In the genomic region with DNA sequence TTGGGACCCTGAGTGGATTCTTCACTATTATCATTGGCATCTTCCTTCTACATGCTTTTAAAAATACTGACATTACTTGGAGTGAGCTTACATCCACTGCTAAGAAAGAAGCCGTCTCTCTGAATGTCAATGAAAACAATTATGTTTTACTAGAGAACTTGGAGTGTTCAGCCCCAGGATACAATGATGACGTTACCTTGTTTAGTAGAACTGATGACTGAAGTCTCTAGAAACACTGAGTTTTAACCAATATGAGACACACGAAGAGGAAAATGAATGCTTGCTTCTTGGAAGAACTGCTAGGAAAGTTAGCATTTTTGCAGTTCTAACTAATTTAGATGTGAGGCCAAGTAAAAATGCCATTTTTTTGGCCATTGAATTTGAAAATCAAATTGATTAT, we compare ENCODE assay signal across 18 cellular contexts. TPM values are rescaled to one million over a fixed set of nuclear protein-coding genes. Genes with fewer than 3 reads are reported as not detected.
DNase-seq lines count a peak whose midpoint lies in the region; ATAC-seq and TF ChIP-seq lines count a peak whose summit lies in the region.
"Had no signal": no experiment of that assay in that cellular context is flagged by ENCODE, and none has a peak within 500 bp of the region (broad histone marks: within the 10 kb centered on the region; RNA-seq: fewer than 3 reads in every experiment).

No MANE protein-coding gene starts in this region.

- H3K4me1 ChIP-seq in CD4-positive, CD25-positive, alpha-beta regulatory T cell (ENCODE audit: control insufficient read depth, insufficient read depth, low read length, poor library complexity, severe bottlenecking): no peaks in the 10 kb centered on the region

- H3K4me3 ChIP-seq in CD4-positive, CD25-positive, alpha-beta regulatory T cell (ENCODE audit: low read depth, low read length): no peak overlapping the region
- no peak overlapping the region for H3K4me3 ChIP-seq in SU-DHL-6 (ENCODE audit: insufficient read depth, low read length, poor library complexity, severe bottlenecking)

- H3K9me3 ChIP-seq in CD4-positive, CD25-positive, alpha-beta regulatory T cell (ENCODE audit: control insufficient read depth in 2 of 2, low read length in 2 of 2): no peaks in the 10 kb centered on the region
- no peaks in the 10 kb centered on the region for H3K9me3 ChIP-seq in SU-DHL-6 (ENCODE audit: insufficient read depth, low read length)

- peaks cover 31% of the 10 kb centered on the region for H3F3A ChIP-seq in SU-DHL-6 (ENCODE audit: insufficient read depth)

- H2AFZ ChIP-seq in SU-DHL-6 (ENCODE audit: low read depth, low read length, severe bottlenecking): no peak overlapping the region

- peaks cover 3% of the 10 kb centered on the region for H3K27me3 Mint-ChIP-seq in activated T-cell treated with anti-CD3 and anti-CD28 coated beads, Interleukin-2, amount 50 U/mL, for 24 hours
- H3K27me3 Mint-ChIP-seq in CD4-positive, CD25-positive, alpha-beta regulatory T cell: peaks cover 12% of the 10 kb centered on the region
- no peaks in the 10 kb centered on the region for H3K27me3 Mint-ChIP-seq in naive B cell
- H3K27me3 Mint-ChIP-seq: CD4-positive, alpha-beta memory T cell had no signal

- no peaks in the 10 kb centered on the region for H4K20me1 ChIP-seq in SU-DHL-6 (ENCODE audit: low read depth, low read length)

- TF ChIP-seq CTCF in SU-DHL-6 (IDR thresholded peaks at IDR 0.05; ENCODE audit: insufficient read depth, low read length, poor library complexity, severe bottlenecking): no peak

- H3K27ac Mint-ChIP-seq in activated T-cell treated with anti-CD3 and anti-CD28 coated beads, Interleukin-2, amount 50 U/mL, for 24 hours: peak overlapping the region; percentile 95
- peak overlapping the region in 2 of 3 donors; percentile 3 to 77 for H3K27ac Mint-ChIP-seq in CD4-positive, CD25-positive, alpha-beta regulatory T cell
- H3K27ac Mint-ChIP-seq in naive B cell: peak overlapping the region in 4 of 6 donors; percentile 82 to 94 (median 93)

- no peak for DNase-seq in activated T-cell treated with anti-CD3 and anti-CD28 coated beads, Interleukin-2, amount 50 U/mL, for 24 hours
- DNase-seq in activated T-cell treated with anti-CD3 and anti-CD28 coated beads, Interleukin-2, amount 50 U/mL, for 1 hour: no peak
- DNase-seq in CD4-positive, CD25-positive, alpha-beta regulatory T cell: no peak
- DNase-seq in naive B cell: no peak
- DNase-seq: Calu3; CD4-positive, alpha-beta memory T cell; DMS53; H7; KG1; NCI-H1048; NCI-H1436 treated with DMSO at 0.1 percent for 48 hours; NCI-H2029 treated with DMSO at 0.1 percent for 48 hours; NCI-H2171 treated with DMSO at 0.1 percent for 48 hours; NCI-H748 treated with DMSO at 0.1 percent for 48 hours had no signal

- H3K9ac ChIP-seq in SU-DHL-6 (ENCODE audit: low read length): no peak overlapping the region

- no peaks in the 10 kb centered on the region for H3K27me3 ChIP-seq in CD4-positive, CD25-positive, alpha-beta regulatory T cell (ENCODE audit: control insufficient read depth, insufficient read depth, low read length)
- H3K27me3 ChIP-seq in SU-DHL-6 (ENCODE audit: low read length): no peaks in the 10 kb centered on the region

- peak overlapping the region; percentile 30 for H3K4me3 Mint-ChIP-seq in activated T-cell treated with anti-CD3 and anti-CD28 coated beads, Interleukin-2, amount 50 U/mL, for 24 hours
- H3K4me3 Mint-ChIP-seq in CD4-positive, CD25-positive, alpha-beta regulatory T cell: no peak overlapping the region
- peak overlapping the region in 2 of 8 donors; percentile 6 to 51 for H3K4me3 Mint-ChIP-seq in naive B cell
- H3K4me3 Mint-ChIP-seq: CD4-positive, alpha-beta memory T cell had no signal

- H3K4me2 ChIP-seq in SU-DHL-6 (ENCODE audit: low read depth, low read length, poor library complexity, severe bottlenecking): peak overlapping the region; percentile 95

- peaks cover 4% of the 10 kb centered on the region for H3K9me3 Mint-ChIP-seq in activated T-cell treated with anti-CD3 and anti-CD28 coated beads, Interleukin-2, amount 50 U/mL, for 24 hours
- H3K9me3 Mint-ChIP-seq in CD4-positive, CD25-positive, alpha-beta regulatory T cell: no peaks in the 10 kb centered on the region
- peaks cover 0 to 4% (median 0%) of the 10 kb centered on the region in 7 donors for H3K9me3 Mint-ChIP-seq in naive B cell
- H3K9me3 Mint-ChIP-seq: CD4-positive, alpha-beta memory T cell had no signal

- no peaks in the 10 kb centered on the region for H3K36me3 ChIP-seq in CD4-positive, CD25-positive, alpha-beta regulatory T cell (ENCODE audit: control insufficient read depth, insufficient read depth, low read length)
- H3K36me3 ChIP-seq in SU-DHL-6 (ENCODE audit: low read length): no peaks in the 10 kb centered on the region

- H3K4me1 Mint-ChIP-seq in activated T-cell treated with anti-CD3 and anti-CD28 coated beads, Interleukin-2, amount 50 U/mL, for 24 hours (ENCODE audit: low read depth): peaks cover 68% of the 10 kb centered on the region
- peaks cover 5 to 15% (median 12%) of the 10 kb centered on the region in 4 donors for H3K4me1 Mint-ChIP-seq in CD4-positive, CD25-positive, alpha-beta regulatory T cell
- H3K4me1 Mint-ChIP-seq in naive B cell: peaks cover 26 to 46% (median 45%) of the 10 kb centered on the region in 3 donors

- peaks cover 23% of the 10 kb centered on the region for H3K36me3 Mint-ChIP-seq in activated T-cell treated with anti-CD3 and anti-CD28 coated beads, Interleukin-2, amount 50 U/mL, for 24 hours (ENCODE audit: low read depth)
- H3K36me3 Mint-ChIP-seq in CD4-positive, CD25-positive, alpha-beta regulatory T cell: no peaks in the 10 kb centered on the region
- no peaks in the 10 kb centered on the region for H3K36me3 Mint-ChIP-seq in naive B cell
- H3K36me3 Mint-ChIP-seq: CD4-positive, alpha-beta memory T cell had no signal

- no peaks in the 10 kb centered on the region for H3K79me2 ChIP-seq in SU-DHL-6 (ENCODE audit: insufficient read depth, low read length)

- no peaks in the 10 kb centered on the region for H3K9me2 ChIP-seq in SU-DHL-6 (replicated peaks; ENCODE audit: insufficient read depth, low read length)

- ATAC-seq in CD4-positive, CD25-positive, alpha-beta regulatory T cell (ENCODE audit: low read depth in 2 of 2): no peak
- ATAC-seq in naive B cell (ENCODE audit: low read depth in 2 of 2) (no peak), GM19452 (IDR thresholded peaks at IDR 0.05; ENCODE audit: unreplicated experiment) (no peak), HG03439 (IDR thresholded peaks at IDR 0.05; ENCODE audit: unreplicated experiment) (no peak)
- ATAC-seq: HepG2 had no signal

- H3K27ac ChIP-seq in CD4-positive, CD25-positive, alpha-beta regulatory T cell (ENCODE audit: insufficient read depth, low read length, poor library complexity, severe bottlenecking): no peak overlapping the region
- H3K27ac ChIP-seq in SU-DHL-6 (ENCODE audit: low read depth, low read length): peak overlapping the region; percentile 92

RNA-seq across cellular contexts. Expression of a gene that starts 19.4 kb away (rescaled TPM):
- 0.52 TPM for total RNA-seq in CD4-positive, CD25-positive, alpha-beta regulatory T cell
- under 1 TPM in 3 of 4 donors, not detected in 1; 0.15 to 0.74 (median 0.72) TPM for polyA plus RNA-seq in CD4-positive, CD25-positive, alpha-beta regulatory T cell
- polyA plus RNA-seq in naive B cell (ENCODE audit: low read depth in 6 of 6): under 1 TPM in 2 of 6 donors, not detected in 4; 0.29 to 0.66 TPM

RNA-seq across cellular contexts. Expression of a gene that starts 19.5 kb away (rescaled TPM):
- total RNA-seq in CD4-positive, CD25-positive, alpha-beta regulatory T cell: not detected
- under 1 TPM in 1 of 4 donors, not detected in 3; 0.06 TPM for polyA plus RNA-seq in CD4-positive, CD25-positive, alpha-beta regulatory T cell
- polyA plus RNA-seq in naive B cell (ENCODE audit: low read depth in 6 of 6): not detected
- total RNA-seq: CD4-positive, alpha-beta memory T cell had no signal
- polyA plus RNA-seq: CD4-positive, alpha-beta memory T cell had no signal

Comparison
In these comparisons a context has a peak if more than half of its experiments do, and no peak if none do; other contexts are left out.
1. H3K27ac Mint-ChIP-seq: peak in every context shown above with its lines; median percentile 95 in activated T-cell treated with anti-CD3 and anti-CD28 coated beads, Interleukin-2, amount 50 U/mL, for 24 hours; 93 in naive B cell; 40 in CD4-positive, CD25-positive, alpha-beta regulatory T cell.